In genomic region chr1:12113433-12114339, GRCh38 we compare ENCODE assay signal across 14 cellular contexts. TPM values are rescaled to one million over a fixed set of nuclear protein-coding genes. Genes with fewer than 3 reads are reported as not detected.
A peak's percentile ranks its signal among the peaks of the same experiment; 100 is the strongest.
DNase-seq lines count a peak whose midpoint lies in the region; ATAC-seq, FAIRE-seq and TF ChIP-seq lines count a peak whose summit lies in the region.
"Had no signal": no experiment of that assay in that cellular context is flagged by ENCODE, and none has a peak within 500 bp of the region (broad histone marks: within the 10 kb centered on the region; RNA-seq: fewer than 3 reads in every experiment).

No MANE protein-coding gene starts in this region.

- H3K4me3 ChIP-seq in K562 (no peak overlapping the region), skeletal muscle tissue (ENCODE audit: low read length in 3 of 3) (no peak overlapping the region), HAP-1 (no peak overlapping the region)
- H3K4me3 ChIP-seq: esophagus squamous epithelium, thoracic aorta had no signal

- H3K9me3 ChIP-seq in K562 (replicated peaks; ENCODE audit: control insufficient read depth, insufficient read depth, low read depth, low read length) (no peaks in the 10 kb centered on the region), skeletal muscle tissue (ENCODE audit: control insufficient read depth in 3 of 3, low read length in 3 of 3) (no peaks in the 10 kb centered on the region), HAP-1 (no peaks in the 10 kb centered on the region)
- H3K9me3 ChIP-seq: esophagus squamous epithelium, thoracic aorta had no signal

- no peaks in the 10 kb centered on the region for H4K20me1 ChIP-seq in K562 (replicated peaks; ENCODE audit: control insufficient read depth, insufficient read depth, low read length)

- H3K36me3 ChIP-seq in K562 (ENCODE audit: control insufficient read depth, insufficient read depth, low read length) (peaks cover 72% of the 10 kb centered on the region; the same call in 2 of the 3 replicates), skeletal muscle tissue (ENCODE audit: control insufficient read depth in 3 of 3, insufficient read depth in 3 of 3, low read length in 3 of 3) (no peaks in the 10 kb centered on the region), HAP-1 (replicated peaks) (no peaks in the 10 kb centered on the region)
- H3K36me3 ChIP-seq: esophagus squamous epithelium, thoracic aorta had no signal

- H3K36me3 Mint-ChIP-seq in activated CD4-positive, alpha-beta T cell treated with anti-CD3 and anti-CD28 coated beads for 36 hours (ENCODE audit: low read depth), result peaks cover 4% of the 10 kb centered on the region

- in situ Hi-C loops in K562 (cut with MboI), result no loop called here
- in situ Hi-C loops in HAP-1 (cut with MboI; ENCODE audit: low sequenced_read_pairs), result loop anchor here (25.0 kb wide), 1 partner anchor 674 kb away; the partner anchor contains the start of gene PRAMEF1

- no peak for DNase-seq in activated CD4-positive, alpha-beta T cell treated with anti-CD3 and anti-CD28 coated beads for 36 hours
- DNase-seq in activated CD4-positive, alpha-beta T cell treated with anti-CD3 and anti-CD28 coated beads, Interleukin-2, amount 50 U/mL, for 1 hour, result no peak
- DNase-seq in NCI-H2171 (lab: John Stamatoyannopoulos, UW), result peak; percentile 49
- DNase-seq in K562 (ENCODE audit: extremely low read depth in 1 of 4, low spot score in 3 of 4), result peak in 1 of 4 experiments; percentile 26
- DNase-seq in HAP-1 (ENCODE audit: low spot score in 2 of 2), result no peak
- DNase-seq in anterior cingulate cortex (lab: John Stamatoyannopoulos, UW), result no peak
- DNase-seq: esophagus squamous epithelium; kidney glomerular epithelial cell; stimulated activated CD4-positive, alpha-beta T cell treated with anti-CD3 and anti-CD28 coated beads, Interleukin-4, amount 100 ng/mL, for 24 hours had no signal

- no peak overlapping the region for H3K9ac ChIP-seq in K562 (ENCODE audit: insufficient read depth in 1 of 2, low read depth in 2 of 2, low read length in 2 of 2)
- H3K9ac ChIP-seq in skeletal muscle tissue (ENCODE audit: low read depth in 1 of 3, low read length in 3 of 3), result no peak overlapping the region

- no TSS peak for BruUV-seq in K562 (replicated peaks; lab: Mats Ljungman, UMichigan)

- FAIRE-seq in K562 (lab: Jason Lieb, UNC), result no peak

- TF ChIP-seq RAD21 in K562 (CRISPR knock-in tag; conservative IDR thresholded peaks at IDR 0.05 in 1 of 2, IDR thresholded peaks at IDR 0.05 in 1 of 2), result no peak

- TF ChIP-seq POLR2A in K562 (conservative IDR thresholded peaks at IDR 0.05), result no peak

- peak; percentile 28 for ATAC-seq in activated CD4-positive, alpha-beta T cell treated with anti-CD3 and anti-CD28 coated beads for 36 hours
- ATAC-seq in K562 (peak; percentile 19; the same call in 1 of the 3 replicates), GM19351 (IDR thresholded peaks at IDR 0.05; ENCODE audit: unreplicated experiment) (no peak)

- TF ChIP-seq EP300 in K562 (IDR thresholded peaks at IDR 0.05; ENCODE audit: low read length), result no peak

- TF ChIP-seq CTCF in K562 (IDR thresholded peaks at IDR 0.05 in 2 of 3, conservative IDR thresholded peaks at IDR 0.05 in 1 of 3; ENCODE audit: insufficient read depth in 2 of 3, low read depth in 1 of 3, low read length in 3 of 3), result no peak; a peak in 1 of 6 replicates

- H3K4me1 ChIP-seq in K562 (replicated peaks in 1 of 2; ENCODE audit: control insufficient read depth in 2 of 2, insufficient read depth in 2 of 2, low read length in 2 of 2) (peaks cover 8 to 10% of the 10 kb centered on the region in 2 experiments; a peak in 3 of 5 replicates), skeletal muscle tissue (ENCODE audit: control insufficient read depth in 3 of 3, insufficient read depth in 3 of 3, low read length in 3 of 3) (peaks cover 0 to 7% (median 0%) of the 10 kb centered on the region in 3 donors), HAP-1 (no peaks in the 10 kb centered on the region)
- H3K4me1 ChIP-seq: esophagus squamous epithelium had no signal

- intact Hi-C loops in activated CD4-positive, alpha-beta T cell treated with anti-CD3 and anti-CD28 coated beads for 36 hours (cut with DNase I, micrococcal nuclease), result no loop called here
- intact Hi-C loops in K562 (cut with micrococcal nuclease), result no loop called here

- H3K27ac Mint-ChIP-seq in activated CD4-positive, alpha-beta T cell treated with anti-CD3 and anti-CD28 coated beads for 36 hours, result no peak overlapping the region
- H3K27ac Mint-ChIP-seq: B cell had no signal

- H3K27ac ChIP-seq in K562 (ENCODE audit: extremely low read depth, low read depth, low read length) (no peak overlapping the region), skeletal muscle tissue (ENCODE audit: low read depth, low read length) (peak overlapping the region; percentile 62)
- H3K27ac ChIP-seq: HL-60, thoracic aorta had no signal

- CTCF ChIA-PET in activated CD4-positive, alpha-beta T cell treated with anti-CD3 and anti-CD28 coated beads for 36 hours (lab: Charles Lee), result interaction anchor here (0.6 to 2.1 kb wide), 6 partner anchors 10 to 184 kb away, joined by 3 to 14 read pairs (median 3); no protein-coding TSS in a partner anchor
- CTCF ChIA-PET in K562 (lab: Yijun Ruan, JAX; ENCODE audit: low intra/inter-chr PET ratio), result no interaction called here

- POLR2A ChIA-PET in activated CD4-positive, alpha-beta T cell treated with anti-CD3 and anti-CD28 coated beads for 36 hours (lab: Charles Lee), result no interaction called here
- POLR2A ChIA-PET in K562 (lab: Yijun Ruan, JAX), result interaction anchor here (0.6 to 1.3 kb wide), 5 partner anchors 9 to 205 kb away, joined by 3 to 7 read pairs (median 4); no protein-coding TSS in a partner anchor

- H3K79me2 ChIP-seq in K562 (ENCODE audit: control insufficient read depth, insufficient read depth, low read length), result no peaks in the 10 kb centered on the region

- no peak overlapping the region for H3K4me3 Mint-ChIP-seq in activated CD4-positive, alpha-beta T cell treated with anti-CD3 and anti-CD28 coated beads for 36 hours
- H3K4me3 Mint-ChIP-seq: B cell had no signal

- H3K27me3 ChIP-seq in K562 (ENCODE audit: control insufficient read depth in 2 of 2, insufficient read depth in 2 of 2, low read length in 2 of 2), result no peaks in the 10 kb centered on the region; a peak in 1 of 5 replicates
- peaks cover 0 to 3% (median 2%) of the 10 kb centered on the region in 3 donors for H3K27me3 ChIP-seq in skeletal muscle tissue (ENCODE audit: control insufficient read depth in 3 of 3, insufficient read depth in 3 of 3, low read length in 3 of 3)
- H3K27me3 ChIP-seq in HAP-1 (ENCODE audit: low read depth), result no peaks in the 10 kb centered on the region; the same call in 1 of the 2 replicates

- H3K9me1 ChIP-seq in K562 (ENCODE audit: control insufficient read depth, insufficient read depth, low read length), result no peaks in the 10 kb centered on the region

- H3K4me2 ChIP-seq in K562 (ENCODE audit: insufficient read depth, low read length), result no peak overlapping the region

- H3K9me3 Mint-ChIP-seq in activated CD4-positive, alpha-beta T cell treated with anti-CD3 and anti-CD28 coated beads for 36 hours (ENCODE audit: low read depth), result no peaks in the 10 kb centered on the region

- no peaks in the 10 kb centered on the region for H3K27me3 Mint-ChIP-seq in activated CD4-positive, alpha-beta T cell treated with anti-CD3 and anti-CD28 coated beads for 36 hours
- H3K27me3 Mint-ChIP-seq: B cell had no signal

- H3K4me1 Mint-ChIP-seq in activated CD4-positive, alpha-beta T cell treated with anti-CD3 and anti-CD28 coated beads for 36 hours, result peaks cover 5% of the 10 kb centered on the region
- H3K4me1 Mint-ChIP-seq: B cell had no signal

- WGBS in K562 (ENCODE audit: insufficient coverage, low coverage, missing lambda C conversion rate), result 82% methylated on average over 7 of the region's 7 CpGs

- H2AFZ ChIP-seq in K562 (ENCODE audit: low read depth, low read length), result no peak overlapping the region

RNA-seq across cellular contexts. Expression of gene TNFRSF8, which starts 50.6 kb away (rescaled TPM):
- 10 to 100 TPM; 15.7 to 16.3 TPM for total RNA-seq in activated CD4-positive, alpha-beta T cell treated with anti-CD3 and anti-CD28 coated beads for 36 hours
- total RNA-seq in K562 (2011; cell fraction: chromatin; rRNA removed; ENCODE audit: low replicate concordance), result 14.4 and 37.6 TPM in 2 replicates
- 36.7 and 39.3 TPM in 2 replicates for total RNA-seq in K562 (2011; cell fraction: nucleolus; rRNA removed)
- total RNA-seq in K562 (2011; cell fraction: nucleoplasm; rRNA removed), result 23.4 and 24.7 TPM in 2 replicates
- total RNA-seq in K562 (2014; rRNA removed), result 22.2 and 27.1 TPM in 2 replicates
- total RNA-seq in K562 (2014; rRNA removed; fragmentation: Illumina TruSeq; extraction: Trizol), result 5.9 and 8.7 TPM in 2 replicates
- 17.1 and 18.9 TPM in 2 replicates for total RNA-seq in K562 (2015; rRNA removed; fragmentation: Illumina TruSeq; extraction: Trizol)
- 38.4 and 40.2 TPM in 2 replicates for total RNA-seq in K562 (2021)
- polyA plus RNA-seq in K562 (2011; rRNA removed), result 5.6 and 12.0 TPM in 2 replicates
- polyA plus RNA-seq in K562 (2011; cell fraction: cytosol; rRNA removed), result 10.7 and 17.1 TPM in 2 replicates
- 8.7 and 10.8 TPM in 2 replicates for polyA plus RNA-seq in K562 (2011; cell fraction: nucleus; rRNA removed)
- 23.2 and 39.4 TPM in 2 replicates for polyA plus RNA-seq in K562 (2012)
- 22.4 and 24.4 TPM in 2 replicates for polyA plus RNA-seq in K562 (2014; fragmentation: Illumina TruSeq; extraction: Trizol)
- polyA plus RNA-seq in K562 (2014; fragmentation: Nextera tagmentation; extraction: Ambion mirVana), result 1 to 10 TPM; 3.5 to 3.7 TPM
- polyA plus RNA-seq in K562 (2014; rRNA removed), result 18.2 and 19.9 TPM in 2 replicates
- polyA minus RNA-seq in K562 (2011; rRNA and poly(A)+ RNA removed), result 6.5 and 7.8 TPM in 2 replicates
- polyA minus RNA-seq in K562 (2011; cell fraction: cytosol; rRNA and poly(A)+ RNA removed), result 14.6 and 16.9 TPM in 2 replicates
- 5.3 and 7.6 TPM in 2 replicates for polyA minus RNA-seq in K562 (2011; cell fraction: nucleus; rRNA and poly(A)+ RNA removed)
- total RNA-seq in skeletal muscle tissue, result 0.52 TPM

RNA-seq across cellular contexts. Expression of gene TNFRSF1B, which starts 53.1 kb away (rescaled TPM):
- total RNA-seq in activated CD4-positive, alpha-beta T cell treated with anti-CD3 and anti-CD28 coated beads for 36 hours, result 100 to 1,000 TPM; 107 to 116 TPM
- 26.1 and 74.5 TPM in 2 replicates for total RNA-seq in K562 (2011; cell fraction: chromatin; rRNA removed; ENCODE audit: low replicate concordance)
- total RNA-seq in K562 (2011; cell fraction: nucleolus; rRNA removed), result 83.4 and 97.6 TPM in 2 replicates
- total RNA-seq in K562 (2011; cell fraction: nucleoplasm; rRNA removed), result 68.4 and 69.2 TPM in 2 replicates
- 40.8 and 54.1 TPM in 2 replicates for total RNA-seq in K562 (2014; rRNA removed)
- 17.5 and 22.7 TPM in 2 replicates for total RNA-seq in K562 (2014; rRNA removed; fragmentation: Illumina TruSeq; extraction: Trizol)
- 21.7 and 23.1 TPM in 2 replicates for total RNA-seq in K562 (2015; rRNA removed; fragmentation: Illumina TruSeq; extraction: Trizol)
- total RNA-seq in K562 (2021), result 91.3 and 91.6 TPM in 2 replicates
- polyA plus RNA-seq in K562 (2011; rRNA removed), result 36.0 and 48.1 TPM in 2 replicates
- 54.9 and 115 TPM in 2 replicates for polyA plus RNA-seq in K562 (2011; cell fraction: cytosol; rRNA removed)
- polyA plus RNA-seq in K562 (2011; cell fraction: nucleus; rRNA removed), result 12.4 and 19.5 TPM in 2 replicates
- polyA plus RNA-seq in K562 (2012), result 37.7 and 41.4 TPM in 2 replicates
- polyA plus RNA-seq in K562 (2014; fragmentation: Illumina TruSeq; extraction: Trizol), result 40.9 and 48.0 TPM in 2 replicates
- 1 to 10 TPM; 8.8 to 9.0 TPM for polyA plus RNA-seq in K562 (2014; fragmentation: Nextera tagmentation; extraction: Ambion mirVana)
- 43.7 and 47.2 TPM in 2 replicates for polyA plus RNA-seq in K562 (2014; rRNA removed)
- 19.0 and 26.6 TPM in 2 replicates for polyA minus RNA-seq in K562 (2011; rRNA and poly(A)+ RNA removed)
- polyA minus RNA-seq in K562 (2011; cell fraction: cytosol; rRNA and poly(A)+ RNA removed), result 46.3 and 70.4 TPM in 2 replicates
- 13.3 and 24.2 TPM in 2 replicates for polyA minus RNA-seq in K562 (2011; cell fraction: nucleus; rRNA and poly(A)+ RNA removed)
- total RNA-seq in skeletal muscle tissue, result 9.9 TPM
